Comparison of ENCODE assay signal across 14 cellular contexts in the genomic region with DNA sequence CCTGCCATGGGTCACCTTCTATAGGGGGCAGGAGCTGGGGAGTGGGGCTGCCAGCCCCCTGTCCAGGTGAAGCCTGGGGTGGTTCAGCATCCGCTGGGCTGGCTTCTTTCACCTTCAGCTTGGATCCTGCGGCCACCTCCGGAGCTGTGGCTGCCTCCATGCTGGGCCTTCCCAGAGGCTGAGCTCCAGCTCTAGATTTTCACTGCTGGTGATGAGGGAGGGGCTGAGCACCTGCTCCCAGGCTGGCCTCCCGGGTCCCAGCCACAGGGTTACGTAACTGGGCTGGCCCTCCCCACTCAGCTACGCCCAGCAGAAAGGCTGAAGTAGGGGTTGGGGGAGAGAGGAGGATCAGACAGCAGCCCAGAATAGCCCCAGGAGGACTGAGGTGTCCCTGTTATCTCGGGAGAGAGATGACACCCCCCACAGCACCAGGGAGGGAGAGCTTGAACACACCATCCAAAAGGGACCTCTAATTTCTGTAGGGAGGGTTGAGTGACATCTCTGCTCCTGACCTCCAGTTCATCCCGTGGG. TPM values are rescaled to one million over a fixed set of nuclear protein-coding genes. Genes with fewer than 3 reads are reported as not detected.
DNase-seq lines count a peak whose midpoint lies in the region; ATAC-seq and TF ChIP-seq lines count a peak whose summit lies in the region.
"Had no signal": no experiment of that assay in that cellular context is flagged by ENCODE, and none has a peak within 500 bp of the region (broad histone marks: within the 10 kb centered on the region; RNA-seq: fewer than 3 reads in every experiment).

A gene with protein sequence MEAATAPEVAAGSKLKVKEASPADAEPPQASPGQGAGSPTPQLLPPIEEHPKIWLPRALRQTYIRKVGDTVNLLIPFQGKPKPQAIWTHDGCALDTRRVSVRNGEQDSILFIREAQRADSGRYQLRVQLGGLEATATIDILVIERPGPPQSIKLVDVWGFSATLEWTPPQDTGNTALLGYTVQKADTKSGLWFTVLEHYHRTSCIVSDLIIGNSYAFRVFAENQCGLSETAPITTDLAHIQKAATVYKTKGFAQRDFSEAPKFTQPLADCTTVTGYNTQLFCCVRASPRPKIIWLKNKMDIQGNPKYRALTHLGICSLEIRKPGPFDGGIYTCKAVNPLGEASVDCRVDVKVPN (minus strand): TSS at position 180 of the 531 bp plus-strand sequence. CDS start 20 bp downstream, at position 160.

- H2BK15ac ChIP-seq in H9 (ENCODE audit: low read depth, low read length): no peak within 1 kb of the TSS

- DNase-seq in H9: no peak
- peak; percentile 91 for DNase-seq in NCI-H82 (lab: John Stamatoyannopoulos, UW)
- DNase-seq in Right ventricle myocardium superior: no peak
- DNase-seq in progenitor cell of endocrine pancreas (ENCODE audit: low spot score, unreplicated experiment): no peak
- no peak for DNase-seq in AG08396 (ENCODE audit: low spot score)
- DNase-seq in DMS79 (lab: John Stamatoyannopoulos, UW): no peak
- DNase-seq: activated CD4-positive, alpha-beta T cell treated with anti-CD3 and anti-CD28 coated beads for 1 hour had no signal

- H3K27me3 Mint-ChIP-seq in H9 (ENCODE audit: low read depth): no peaks in the 10 kb centered on the region
- no peaks in the 10 kb centered on the region for H3K27me3 Mint-ChIP-seq in progenitor cell of endocrine pancreas

- H3K4me1 Mint-ChIP-seq in H9: peaks cover 20% of the 10 kb centered on the region in 2 experiments
- H3K4me1 Mint-ChIP-seq in progenitor cell of endocrine pancreas (ENCODE audit: low read depth): peaks cover 17% of the 10 kb centered on the region
- H3K4me1 Mint-ChIP-seq: activated T-helper 17 cell treated with anti-CD3 and anti-CD28 coated beads, Interleukin-2, amount 50 U/mL, for 72 hours; central memory CD8-positive, alpha-beta T cell had no signal

- H3K4me2 ChIP-seq in H9 (ENCODE audit: insufficient read depth, insufficient read length, low read length): no peak within 1 kb of the TSS

- no peak within 1 kb of the TSS for H2BK12ac ChIP-seq in H9 (ENCODE audit: insufficient read length, low read depth, low read length)

- H3K79me1 ChIP-seq in H9 (ENCODE audit: insufficient read depth, low read depth, low read length, poor library complexity, severe bottlenecking): no peaks in the 10 kb centered on the region

- H4K91ac ChIP-seq in H9 (ENCODE audit: insufficient read length, low read depth, low read length): no peak within 1 kb of the TSS

- no peaks in the 10 kb centered on the region for H3K79me2 ChIP-seq in H9 (ENCODE audit: insufficient read depth, low read length)

- no peak within 1 kb of the TSS for H3K56ac ChIP-seq in H9 (ENCODE audit: insufficient read length, low read depth, low read length)

- no peak within 1 kb of the TSS; the same call in 1 of the 2 replicates for H3K14ac ChIP-seq in H9 (ENCODE audit: insufficient read depth, low read length)

- H4K20me1 ChIP-seq in H9 (ENCODE audit: control insufficient read depth, insufficient read depth, insufficient read length): no peaks in the 10 kb centered on the region

- no peak within 1 kb of the TSS for H2BK20ac ChIP-seq in H9 (ENCODE audit: low read depth, low read length, poor library complexity, severe bottlenecking)

- H3K18ac ChIP-seq in H9 (ENCODE audit: insufficient read length, low read depth, low read length): no peak within 1 kb of the TSS

- H3K9ac ChIP-seq in H9 (ENCODE audit: extremely low read depth, insufficient read length, low read length): no peak within 1 kb of the TSS

- H2AK5ac ChIP-seq in H9 (ENCODE audit: insufficient read length, low read length): no peak within 1 kb of the TSS

- TF ChIP-seq CTCF in H9 (conservative IDR thresholded peaks at IDR 0.05) (no peak), progenitor cell of endocrine pancreas (IDR thresholded peaks at IDR 0.05; ENCODE audit: unreplicated experiment) (no peak)

- no peak within 1 kb of the TSS for H3K4ac ChIP-seq in H9 (ENCODE audit: low read depth, low read length)

- no peak within 1 kb of the TSS for H2BK120ac ChIP-seq in H9 (ENCODE audit: low read depth, low read length, poor library complexity, severe bottlenecking)

- peaks cover 0 to 3% (median 0%) of the 10 kb centered on the region in 3 experiments; a peak in 1 of 7 replicates for H3K36me3 Mint-ChIP-seq in H9 (ENCODE audit: insufficient read depth in 1 of 3, low read depth in 3 of 3)
- peaks cover 4% of the 10 kb centered on the region for H3K36me3 Mint-ChIP-seq in progenitor cell of endocrine pancreas (ENCODE audit: insufficient read depth)

- intact Hi-C loops in Right ventricle myocardium superior (cut with DNase I): no loop called here

- H4K8ac ChIP-seq in H9 (replicated peaks; ENCODE audit: insufficient read length, low read depth, low read length): no peak within 1 kb of the TSS

- ATAC-seq in Right ventricle myocardium superior (ENCODE audit: poor library complexity) (peak; percentile 4), HG03342 (IDR thresholded peaks at IDR 0.05; ENCODE audit: unreplicated experiment) (no peak), GM19328 (IDR thresholded peaks at IDR 0.05; ENCODE audit: unreplicated experiment) (no peak)
- ATAC-seq: activated T-helper 17 cell treated with anti-CD3 and anti-CD28 coated beads, Interleukin-2, amount 50 U/mL, for 72 hours had no signal

- H3K9me3 Mint-ChIP-seq in H9 (no peaks in the 10 kb centered on the region), progenitor cell of endocrine pancreas (ENCODE audit: low read depth) (no peaks in the 10 kb centered on the region)
- H3K9me3 Mint-ChIP-seq: activated T-helper 17 cell treated with anti-CD3 and anti-CD28 coated beads, Interleukin-2, amount 50 U/mL, for 72 hours; central memory CD8-positive, alpha-beta T cell had no signal

- no peaks in the 10 kb centered on the region for H3K27me3 ChIP-seq in H9 (ENCODE audit: insufficient read depth, low read length)
- H3K27me3 ChIP-seq: SJCRH30 had no signal

- H3K4me3 Mint-ChIP-seq in H9 (no peak within 1 kb of the TSS), progenitor cell of endocrine pancreas (ENCODE audit: low read depth) (no peak within 1 kb of the TSS)
- H3K4me3 Mint-ChIP-seq: activated T-helper 17 cell treated with anti-CD3 and anti-CD28 coated beads, Interleukin-2, amount 50 U/mL, for 72 hours; central memory CD8-positive, alpha-beta T cell had no signal

- H4K5ac ChIP-seq in H9 (ENCODE audit: insufficient read length, low read depth, low read length): no peak within 1 kb of the TSS

- no peaks in the 10 kb centered on the region; the same call in 1 of the 2 replicates for H3K4me1 ChIP-seq in H9 (ENCODE audit: insufficient read depth, low read length)

- no peak within 1 kb of the TSS for H3T11ph ChIP-seq in H9 (ENCODE audit: low read length)

- H3K9me3 ChIP-seq in H9 (ENCODE audit: control insufficient read depth, low read depth, low read length): no peaks in the 10 kb centered on the region
- H3K9me3 ChIP-seq: SJCRH30, thoracic aorta had no signal

- WGBS in H9 (ENCODE audit: extremely low coverage, insufficient read length, low lambda C conversion rate): no CpG with 5 or more reads among the region's 8 CpGs

- H3K27ac Mint-ChIP-seq in H9: peak within 1 kb of the TSS; percentile 31 to 83 (median 46); a peak in 2 of 7 replicates
- H3K27ac Mint-ChIP-seq in progenitor cell of endocrine pancreas: peak within 1 kb of the TSS; percentile 80
- H3K27ac Mint-ChIP-seq: activated T-helper 17 cell treated with anti-CD3 and anti-CD28 coated beads, Interleukin-2, amount 50 U/mL, for 72 hours had no signal

- H2BK5ac ChIP-seq in H9 (ENCODE audit: insufficient read length, low read length): no peak within 1 kb of the TSS

- H3K23me2 ChIP-seq in H9 (ENCODE audit: insufficient read length, low read depth, low read length, poor library complexity, severe bottlenecking): no peaks in the 10 kb centered on the region

- no peak within 1 kb of the TSS for H2AFZ ChIP-seq in H9 (ENCODE audit: low read length)

- no peak within 1 kb of the TSS for H3K27ac ChIP-seq in H9 (ENCODE audit: insufficient read length, low read depth, low read length)
- H3K27ac ChIP-seq: SJCRH30, thoracic aorta had no signal

- no peak within 1 kb of the TSS for H3K23ac ChIP-seq in H9 (ENCODE audit: insufficient read length, low read depth, low read length)

RNA-seq across cellular contexts. Expression of the gene that starts here (rescaled TPM):
- 0.59 and 1.1 TPM in 2 replicates for total RNA-seq in H9 (2021)
- total RNA-seq in Right ventricle myocardium superior: 0.73 TPM
- total RNA-seq in progenitor cell of endocrine pancreas: 0.29 TPM in 1 of 2 replicates, not detected in the other
- total RNA-seq: activated T-helper 17 cell treated with anti-CD3 and anti-CD28 coated beads, Interleukin-2, amount 50 U/mL, for 72 hours; kidney epithelial cell had no signal

Comparison
In these comparisons a context has a peak if more than half of its experiments do, and no peak if none do; other contexts are left out.
1. Peak in ATAC-seq in Right ventricle myocardium superior; RNA of the gene not detected or under 1 TPM.